8 cellular contexts compared by ENCODE assay signal in genomic region chr9:128552153-128552743, GRCh38. TPM values are rescaled to one million over a fixed set of nuclear protein-coding genes. Genes with fewer than 3 reads are reported as not detected.
A peak's percentile ranks its signal among the peaks of the same experiment; 100 is the strongest.
DNase-seq lines count a peak whose midpoint lies in the region; ATAC-seq and TF ChIP-seq lines count a peak whose summit lies in the region.

Gene SPTAN1, plus strand, starts transcription at chr9:128552587. Its CDS starts 14,154 bp downstream, at chr9:128566741.

- H3K4me1 ChIP-seq in adipocyte (ENCODE audit: control insufficient read depth, insufficient read depth, low read length) = peaks cover 65% of the 10 kb centered on the region
- H3K4me1 ChIP-seq in heart right ventricle = peaks cover 11 to 72% (median 60%) of the 10 kb centered on the region in 9 donors

- H3K36me3 ChIP-seq in adipocyte (ENCODE audit: control insufficient read depth, insufficient read depth, low read length, severe bottlenecking) (peaks cover 4% of the 10 kb centered on the region), heart right ventricle (peaks cover 0 to 5% (median 0%) of the 10 kb centered on the region in 9 donors)

- 0% methylated on average over 77 to 81 of the region's 81 CpGs for WGBS in heart right ventricle, 2 donors

- H3K9me3 Mint-ChIP-seq in T-cell (no peaks in the 10 kb centered on the region), type B pancreatic cell (no peaks in the 10 kb centered on the region)

- H3K27ac Mint-ChIP-seq in T-cell (peak within 1 kb of the TSS; percentile 91 to 94), type B pancreatic cell (peak within 1 kb of the TSS; percentile 77)

- POLR2A ChIA-PET in T-cell (lab: Charles Lee) = interaction anchor here (0.6 to 0.9 kb wide), 6 partner anchors 10 to 581 kb away, joined by 3 to 4 read pairs (median 4); no protein-coding TSS in a partner anchor

- in situ Hi-C loops in GM13976 (cut with MboI; ENCODE audit: low sequenced_read_pairs, unreplicated experiment) = no loop called here

- H3K36me3 Mint-ChIP-seq in T-cell (no peaks in the 10 kb centered on the region), type B pancreatic cell (no peaks in the 10 kb centered on the region)

- H3K27me3 Mint-ChIP-seq in T-cell = no peaks in the 10 kb centered on the region
- no peaks in the 10 kb centered on the region for H3K27me3 Mint-ChIP-seq in type B pancreatic cell

- no peak for TF ChIP-seq CTCF in GM13976 (IDR thresholded peaks at IDR 0.05; ENCODE audit: borderline replicate concordance, control extremely low read depth, extremely low read depth, insufficient read depth, missing control alignments)
- TF ChIP-seq CTCF in heart right ventricle (IDR thresholded peaks at IDR 0.05) = peak in 3 of 9 donors; percentile 7 to 10 (median 8)
- TF ChIP-seq CTCF in type B pancreatic cell (conservative IDR thresholded peaks at IDR 0.05) = peak; percentile 42

- intact Hi-C loops in heart right ventricle (cut with DNase I) = loop anchor here in 5 of 10 donors (2.0 to 10.0 kb wide), 6 partner anchors 47 to 187 kb away; partner anchors contain the start of genes GLE1 (in 3 of the 5) and ODF2 (in 3 of the 5)
- intact Hi-C loops in posterior vena cava (cut with DNase I) = no loop called here

- peak within 1 kb of the TSS in 2 of 3 donors; percentile 84 to 89 for H3K4me3 Mint-ChIP-seq in T-cell
- H3K4me3 Mint-ChIP-seq in type B pancreatic cell = peak within 1 kb of the TSS; percentile 92

- H3K9ac ChIP-seq in adipocyte (ENCODE audit: low read length) = peak within 1 kb of the TSS; percentile 94

- H3K27me3 ChIP-seq in adipocyte (replicated peaks; ENCODE audit: control insufficient read depth, insufficient read depth, low read length) = no peaks in the 10 kb centered on the region
- no peaks in the 10 kb centered on the region for H3K27me3 ChIP-seq in heart right ventricle

- H3K4me3 ChIP-seq in adipocyte (ENCODE audit: low read length) (peak within 1 kb of the TSS; percentile 96), heart right ventricle (peak within 1 kb of the TSS; percentile 88 to 100 (median 97))

- H3K9me3 ChIP-seq in adipocyte (ENCODE audit: control insufficient read depth, low read length) = no peaks in the 10 kb centered on the region
- no peaks in the 10 kb centered on the region for H3K9me3 ChIP-seq in heart right ventricle

- peak within 1 kb of the TSS; percentile 94 to 100 (median 99) for H3K27ac ChIP-seq in heart right ventricle

- DNase-seq in GM13976 (ENCODE audit: low spot score) (peak; percentile 100), NCI-H1436 (lab: John Stamatoyannopoulos, UW) (peak; percentile 89), T-cell (peak; percentile 90 to 97 (median 94)), adipocyte (ENCODE audit: low read depth) (peak; percentile 95), heart right ventricle (peak; percentile 92 to 94), posterior vena cava (ENCODE audit: low spot score) (peak; percentile 97), type B pancreatic cell (ENCODE audit: extremely low spot score, unreplicated experiment) (peak; percentile 92)

- H3K4me1 Mint-ChIP-seq in T-cell = peaks cover 28 to 34% (median 29%) of the 10 kb centered on the region in 3 donors
- H3K4me1 Mint-ChIP-seq in type B pancreatic cell (ENCODE audit: unreplicated experiment) = peaks cover 20% of the 10 kb centered on the region

- CTCF ChIA-PET in T-cell (lab: Charles Lee) = interaction anchor here in 1 of 2 donors (0.6 to 1.0 kb wide), 2 partner anchors 47 to 257 kb away, joined by 3 read pairs; partner anchors contain the start of gene GLE1

- ATAC-seq in HG02840 (IDR thresholded peaks at IDR 0.05; ENCODE audit: low FRiP score, unreplicated experiment) = peak; percentile 70
- peak; percentile 82 to 93 (median 90) for ATAC-seq in T-cell (replicated peaks in 1 of 4)
- ATAC-seq in heart right ventricle = peak; percentile 85 to 94 (median 91)

RNA-seq across cellular contexts. Expression of gene SPTAN1, which starts in this region (rescaled TPM):
- 100 to 1,000 TPM; 446 to 594 (median 461) TPM for total RNA-seq in T-cell
- total RNA-seq in heart right ventricle = 100 to 1,000 TPM; 250 to 449 (median 379) TPM
- 100 to 1,000 TPM; 119 to 177 TPM for polyA plus RNA-seq in heart right ventricle
- 100 to 1,000 TPM; 328 to 409 TPM for total RNA-seq in posterior vena cava
- 267 and 270 TPM in 2 replicates for total RNA-seq in type B pancreatic cell (ENCODE audit: low replicate concordance)

Comparison
In these comparisons a context has a peak if more than half of its experiments do, and no peak if none do; other contexts are left out.
1. Peak in every context shown above with its lines: DNase-seq, ATAC-seq, H3K4me3 ChIP-seq and H3K27ac ChIP-seq.